Comparison of ENCODE assay signal across 8 cellular contexts in the genomic region with DNA sequence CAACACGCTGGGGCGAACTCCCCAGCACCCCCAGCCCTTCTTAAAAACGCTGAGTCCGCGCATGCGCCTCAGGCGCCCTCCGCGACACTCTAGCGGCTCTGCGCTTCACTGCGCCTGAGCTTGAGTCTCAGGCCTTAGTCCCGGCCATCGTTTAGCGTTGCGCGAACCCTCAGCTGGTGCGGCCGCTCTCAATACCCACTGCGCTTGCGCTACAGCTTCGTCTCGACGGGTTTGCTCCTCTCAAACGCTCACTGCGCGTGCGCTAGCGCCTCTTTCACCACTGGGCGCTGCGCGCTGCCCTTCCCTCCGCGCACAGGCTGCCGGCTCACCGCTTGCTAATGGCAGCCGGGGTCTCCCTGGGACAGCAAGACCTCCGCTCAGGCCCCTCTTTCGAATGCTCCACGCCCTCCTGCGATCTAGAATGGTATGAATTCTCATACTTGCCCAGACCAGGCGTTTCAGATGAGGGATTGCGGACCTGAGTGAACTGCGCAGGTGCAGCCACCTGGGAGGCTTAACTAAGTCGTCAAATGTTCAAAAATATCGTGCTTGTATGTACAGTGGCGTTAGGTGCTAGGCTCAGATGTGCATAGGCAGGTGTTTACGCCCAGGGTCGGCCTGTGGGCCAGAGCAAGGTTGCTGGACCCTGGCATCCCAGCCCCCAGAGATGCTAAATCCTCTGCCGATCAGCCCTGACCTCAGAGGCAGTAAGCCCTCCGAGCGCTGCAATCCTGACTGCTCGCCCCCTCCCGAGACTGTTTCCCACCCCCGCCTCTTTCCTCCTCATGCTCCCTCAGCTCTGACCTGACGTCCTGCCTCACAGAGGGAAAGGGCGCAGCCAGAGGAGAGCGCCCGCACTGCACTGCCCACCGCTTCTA. TPM values are rescaled to one million over a fixed set of nuclear protein-coding genes. Genes with fewer than 3 reads are reported as not detected.
DNase-seq lines count a peak whose midpoint lies in the region; ATAC-seq and TF ChIP-seq lines count a peak whose summit lies in the region.

A gene with protein sequence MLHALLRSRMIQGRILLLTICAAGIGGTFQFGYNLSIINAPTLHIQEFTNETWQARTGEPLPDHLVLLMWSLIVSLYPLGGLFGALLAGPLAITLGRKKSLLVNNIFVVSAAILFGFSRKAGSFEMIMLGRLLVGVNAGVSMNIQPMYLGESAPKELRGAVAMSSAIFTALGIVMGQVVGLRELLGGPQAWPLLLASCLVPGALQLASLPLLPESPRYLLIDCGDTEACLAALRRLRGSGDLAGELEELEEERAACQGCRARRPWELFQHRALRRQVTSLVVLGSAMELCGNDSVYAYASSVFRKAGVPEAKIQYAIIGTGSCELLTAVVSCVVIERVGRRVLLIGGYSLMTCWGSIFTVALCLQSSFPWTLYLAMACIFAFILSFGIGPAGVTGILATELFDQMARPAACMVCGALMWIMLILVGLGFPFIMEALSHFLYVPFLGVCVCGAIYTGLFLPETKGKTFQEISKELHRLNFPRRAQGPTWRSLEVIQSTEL (plus strand): TSS at position 270 of the 878 bp plus-strand sequence. CDS start 125 bp downstream, at position 395.

- peak; percentile 46 for TF ChIP-seq POLR2A in breast epithelium (IDR thresholded peaks at IDR 0.05)

- H3K4me1 ChIP-seq in breast epithelium (no peaks in the 10 kb centered on the region), skeletal muscle tissue (ENCODE audit: control insufficient read depth in 3 of 3, insufficient read depth in 3 of 3, low read length in 3 of 3) (peaks cover 17 to 27% (median 25%) of the 10 kb centered on the region in 3 donors)

- peak within 1 kb of the TSS; percentile 80 to 98 (median 83) for H3K9ac ChIP-seq in skeletal muscle tissue (ENCODE audit: low read depth in 1 of 3, low read length in 3 of 3)

- H3K27ac ChIP-seq in VCaP: peak within 1 kb of the TSS; percentile 92
- peak within 1 kb of the TSS; percentile 86 to 92 for H3K27ac ChIP-seq in breast epithelium
- peak within 1 kb of the TSS; percentile 58 for H3K27ac ChIP-seq in skeletal muscle tissue (ENCODE audit: low read depth, low read length)

- POLR2A ChIA-PET in AG04449 (lab: Yijun Ruan, JAX): interaction anchor here (0.6 to 1.6 kb wide), 10 partner anchors 10 to 336 kb away, joined by 3 to 8 read pairs (median 4); a partner anchor contains a TSS

- H3K27me3 ChIP-seq in breast epithelium (no peaks in the 10 kb centered on the region), skeletal muscle tissue (ENCODE audit: control insufficient read depth in 3 of 3, insufficient read depth in 3 of 3, low read length in 3 of 3) (no peaks in the 10 kb centered on the region)

- intact Hi-C loops in breast epithelium (cut with DNase I; ENCODE audit: low total_unique reads): no loop called here

- CTCF ChIA-PET in AG04449 (lab: Yijun Ruan, JAX): interaction anchor here (0.7 to 4.5 kb wide), 15 partner anchors 8 to 98 kb away, joined by 3 to 50 read pairs (median 7); a partner anchor contains a TSS

- TF ChIP-seq CTCF in AG04449 (IDR thresholded peaks at IDR 0.05; ENCODE audit: insufficient read depth, low read length, missing control alignments): peak; percentile 23
- peak; percentile 35; the same call in 1 of the 2 replicates for TF ChIP-seq CTCF in VCaP (conservative IDR thresholded peaks at IDR 0.05)
- peak; percentile 24 to 44 (median 27) for TF ChIP-seq CTCF in breast epithelium (IDR thresholded peaks at IDR 0.05)

- H3K9me3 ChIP-seq in breast epithelium (no peaks in the 10 kb centered on the region), iPS-18c (ENCODE audit: control insufficient read depth, insufficient read depth, low read length) (no peaks in the 10 kb centered on the region), skeletal muscle tissue (ENCODE audit: control insufficient read depth in 3 of 3, low read length in 3 of 3) (no peaks in the 10 kb centered on the region)

- DNase-seq in AG04449 (ENCODE audit: low read depth, low spot score) (peak; percentile 65), NCI-H2171 treated with DMSO at 0.1 percent for 48 hours (lab: John Stamatoyannopoulos, UW) (peak; percentile 97), breast epithelium (ENCODE audit: low spot score in 2 of 2) (peak; percentile 90 to 93)

- H3K4me3 ChIP-seq in AG04449 (ENCODE audit: low read depth, low read length) (peak within 1 kb of the TSS; percentile 72), breast epithelium (peak within 1 kb of the TSS; percentile 49 to 77 (median 61)), iPS-18c (ENCODE audit: insufficient read depth, low read depth, low read length) (peak within 1 kb of the TSS; percentile 87), skeletal muscle tissue (ENCODE audit: low read length in 3 of 3) (peak within 1 kb of the TSS; percentile 76 to 95 (median 77))

- H3K36me3 ChIP-seq in breast epithelium (no peaks in the 10 kb centered on the region), skeletal muscle tissue (ENCODE audit: control insufficient read depth in 3 of 3, insufficient read depth in 3 of 3, low read length in 3 of 3) (peaks cover under 1 to 6% (median 3%) of the 10 kb centered on the region in 3 donors)

- peak; percentile 93 for ATAC-seq in GM18868 (IDR thresholded peaks at IDR 0.05; ENCODE audit: unreplicated experiment)
- peak; percentile 80 for ATAC-seq in HG03103 (IDR thresholded peaks at IDR 0.05; ENCODE audit: low read depth, unreplicated experiment)

RNA-seq across cellular contexts. Expression of the gene that starts here (rescaled TPM):
- 10 to 100 TPM; 10.2 to 17.0 (median 13.1) TPM for total RNA-seq in breast epithelium
- 2.1 TPM for total RNA-seq in skeletal muscle tissue

Comparison
In these comparisons a context has a peak if more than half of its experiments do, and no peak if none do; other contexts are left out.
1. Peak in every context shown above with its lines: DNase-seq, ATAC-seq, H3K4me3 ChIP-seq and H3K27ac ChIP-seq.